ENCODE assay signal across 10 cellular contexts in genomic region chr3:149534671-149535394, GRCh38.
DNase-seq lines count a peak whose midpoint lies in the region; ATAC-seq and TF ChIP-seq lines count a peak whose summit lies in the region.
"Had no signal": no experiment of that assay in that cellular context is flagged by ENCODE, and none has a peak within 500 bp of the region (broad histone marks: within the 10 kb centered on the region; RNA-seq: fewer than 3 reads in every experiment).

No MANE protein-coding gene starts in this region.

- H3K9me3 Mint-ChIP-seq in endodermal cell (no peaks in the 10 kb centered on the region), nephron (no peaks in the 10 kb centered on the region)
- H3K9me3 Mint-ChIP-seq: activated naive CD8-positive, alpha-beta T cell treated with anti-CD3 and anti-CD28 coated beads, Interleukin-2, amount 10 ng/mL, durations not matched to agents 7 days and 5 days; stimulated activated naive CD8-positive, alpha-beta T cell treated with anti-CD3 and anti-CD28 coated beads, Interleukin-15, amount 100 ng/mL, for 72 hours had no signal

- peak overlapping the region; percentile 59 for H3K27ac Mint-ChIP-seq in endodermal cell
- peak overlapping the region; percentile 86 to 96 (median 95) for H3K27ac Mint-ChIP-seq in nephron
- H3K27ac Mint-ChIP-seq: activated naive CD8-positive, alpha-beta T cell treated with anti-CD3 and anti-CD28 coated beads, Interleukin-2, amount 10 ng/mL, durations not matched to agents 7 days and 5 days; stimulated activated naive CD8-positive, alpha-beta T cell treated with anti-CD3 and anti-CD28 coated beads, Interleukin-15, amount 100 ng/mL, for 72 hours had no signal

- H3K27ac ChIP-seq in endodermal cell (ENCODE audit: low read depth, low read length) = no peak overlapping the region

- H3K9me3 ChIP-seq in endodermal cell (ENCODE audit: control insufficient read depth, low read length) = no peaks in the 10 kb centered on the region
- no peaks in the 10 kb centered on the region for H3K9me3 ChIP-seq in HAP-1

- no peaks in the 10 kb centered on the region for H3K27me3 Mint-ChIP-seq in endodermal cell (ENCODE audit: insufficient read depth)
- H3K27me3 Mint-ChIP-seq in nephron (ENCODE audit: low read depth) = no peaks in the 10 kb centered on the region

- H3K27me3 ChIP-seq in endodermal cell (ENCODE audit: control insufficient read depth, insufficient read depth, low read length, poor library complexity, severe bottlenecking) (no peaks in the 10 kb centered on the region), HAP-1 (ENCODE audit: low read depth) (no peaks in the 10 kb centered on the region)

- H3K36me3 ChIP-seq in endodermal cell (ENCODE audit: control insufficient read depth, insufficient read depth, low read length) = peaks cover 5% of the 10 kb centered on the region
- no peaks in the 10 kb centered on the region for H3K36me3 ChIP-seq in HAP-1 (replicated peaks)

- H3K9ac ChIP-seq in endodermal cell (ENCODE audit: extremely low read depth, low read length, poor library complexity, severe bottlenecking) = no peak overlapping the region

- no peak overlapping the region for H3K4me3 ChIP-seq in endodermal cell (ENCODE audit: low read length)
- H3K4me3 ChIP-seq in HAP-1 = no peak overlapping the region

- DNase-seq in Ammon's horn (ENCODE audit: low spot score) (peak; percentile 77), NCI-H2196 (lab: John Stamatoyannopoulos, UW; ENCODE audit: unreplicated experiment) (peak; percentile 77), endodermal cell (peak; percentile 70), SK-N-DZ (ENCODE audit: low spot score) (no peak), HAP-1 (ENCODE audit: low spot score in 2 of 2) (no peak)
- DNase-seq: activated naive CD8-positive, alpha-beta T cell treated with anti-CD3 and anti-CD28 coated beads, Interleukin-2, amount 10 ng/mL, durations not matched to agents 7 days and 5 days; stimulated activated naive CD8-positive, alpha-beta T cell treated with anti-CD3 and anti-CD28 coated beads, Interleukin-15, amount 100 ng/mL, for 72 hours had no signal

- H3K4me3 Mint-ChIP-seq in endodermal cell (no peak overlapping the region), nephron (peak overlapping the region in 2 of 3 experiments; percentile 39 to 46)
- H3K4me3 Mint-ChIP-seq: activated naive CD8-positive, alpha-beta T cell treated with anti-CD3 and anti-CD28 coated beads, Interleukin-2, amount 10 ng/mL, durations not matched to agents 7 days and 5 days; stimulated activated naive CD8-positive, alpha-beta T cell treated with anti-CD3 and anti-CD28 coated beads, Interleukin-15, amount 100 ng/mL, for 72 hours had no signal

- H3K4me1 Mint-ChIP-seq in endodermal cell (peaks cover 53% of the 10 kb centered on the region), nephron (peaks cover 81% of the 10 kb centered on the region)

- WGBS in endodermal cell (ENCODE audit: insufficient coverage in 1 of 2, insufficient read length in 1 of 2), 2 experiments = 62 to 66% methylated on average over 4 to 7 of the region's 7 CpGs

- H3K36me3 Mint-ChIP-seq in endodermal cell (ENCODE audit: low read depth) = no peaks in the 10 kb centered on the region
- H3K36me3 Mint-ChIP-seq in nephron (ENCODE audit: low read depth) = peaks cover 3% of the 10 kb centered on the region
- H3K36me3 Mint-ChIP-seq: activated naive CD8-positive, alpha-beta T cell treated with anti-CD3 and anti-CD28 coated beads, Interleukin-2, amount 10 ng/mL, durations not matched to agents 7 days and 5 days had no signal

- peaks cover 19% of the 10 kb centered on the region for H3K4me1 ChIP-seq in endodermal cell (ENCODE audit: control insufficient read depth, insufficient read depth, low read length)
- peaks cover 17% of the 10 kb centered on the region for H3K4me1 ChIP-seq in HAP-1

- in situ Hi-C loops in HAP-1 (cut with MboI; ENCODE audit: low sequenced_read_pairs) = no loop called here

- TF ChIP-seq CTCF in endodermal cell (conservative IDR thresholded peaks at IDR 0.05) = no peak
- no peak for TF ChIP-seq CTCF in nephron (IDR thresholded peaks at IDR 0.05; ENCODE audit: unreplicated experiment in 3 of 3)

- no peak for ATAC-seq in HG02870 (IDR thresholded peaks at IDR 0.05; ENCODE audit: unreplicated experiment)
- ATAC-seq in GM21423 (IDR thresholded peaks at IDR 0.05; ENCODE audit: unreplicated experiment) = no peak
- ATAC-seq: stimulated activated naive CD8-positive, alpha-beta T cell treated with anti-CD3 and anti-CD28 coated beads, Interleukin-15, amount 100 ng/mL, for 72 hours had no signal

Comparison
In these comparisons a context has a peak if more than half of its experiments do, and no peak if none do; other contexts are left out.
1. DNase-seq: peak in Ammon's horn (single experiment), NCI-H2196 (single experiment) and endodermal cell (single experiment); none in SK-N-DZ (single experiment) and HAP-1 (0 of 2).